8 cellular contexts compared by ENCODE assay signal in the genomic region with DNA sequence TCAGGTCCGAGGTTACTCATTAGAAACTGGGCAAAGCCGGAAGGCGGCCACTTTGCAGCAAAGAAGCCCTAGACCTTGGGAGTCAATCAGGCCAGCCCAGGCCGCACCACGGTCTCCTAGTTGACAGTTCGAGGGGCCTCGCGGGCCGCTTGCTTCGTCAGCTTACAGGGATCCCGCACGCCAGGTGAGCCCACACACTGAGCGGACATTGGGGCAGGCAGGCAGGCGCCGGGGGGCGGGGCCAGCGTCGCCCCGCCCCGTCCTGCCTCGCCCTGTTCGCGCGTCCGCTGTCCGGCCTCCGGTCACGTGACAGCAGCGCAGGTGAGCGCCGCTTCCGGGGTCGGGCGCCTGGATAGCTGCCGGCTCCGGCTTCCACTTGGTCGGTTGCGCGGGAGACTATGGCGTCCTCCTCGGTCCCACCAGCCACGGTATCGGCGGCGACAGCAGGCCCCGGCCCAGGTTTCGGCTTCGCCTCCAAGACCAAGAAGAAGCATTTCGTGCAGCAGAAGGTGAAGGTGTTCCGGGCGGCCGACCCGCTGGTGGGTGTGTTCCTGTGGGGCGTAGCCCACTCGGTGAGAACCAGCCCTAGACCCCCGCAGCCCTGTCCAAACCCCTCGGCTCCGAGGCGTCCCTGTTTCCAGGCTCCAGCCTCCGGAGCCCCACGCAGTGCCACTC. TPM values are rescaled to one million over a fixed set of nuclear protein-coding genes. Genes with fewer than 3 reads are reported as not detected.
DNase-seq lines count a peak whose midpoint lies in the region; ATAC-seq and TF ChIP-seq lines count a peak whose summit lies in the region.

A gene (plus strand): TSS at position 301 of the 675 bp plus-strand sequence. CDS start 98 bp downstream, at position 399.

- no peak for TF ChIP-seq CTCF in mesothelial cell of epicardium (IDR thresholded peaks at IDR 0.05; ENCODE audit: unreplicated experiment)

- H3K27me3 Mint-ChIP-seq in CD8-positive, alpha-beta memory T cell, result peaks cover 2% of the 10 kb centered on the region in 2 donors
- peaks cover 3% of the 10 kb centered on the region for H3K27me3 Mint-ChIP-seq in mesothelial cell of epicardium (ENCODE audit: low read depth)

- POLR2A ChIA-PET in CD8-positive, alpha-beta memory T cell (lab: Charles Lee), result interaction anchor here (1.1 to 1.7 kb wide), 2 partner anchors 20 to 111 kb away, joined by 4 to 6 read pairs; a partner anchor contains a TSS

- in situ Hi-C loops in endometrial microvascular endothelial cells (cut with HindIII; ENCODE audit: inconsistent ontology term, low pct_unique_long_range_greater_than_20kb, low sequenced_read_pairs), result no loop called here

- peak; percentile 97 for ATAC-seq in GM19463 (IDR thresholded peaks at IDR 0.05; ENCODE audit: unreplicated experiment)

- H3K4me3 Mint-ChIP-seq in CD8-positive, alpha-beta memory T cell, result peak within 1 kb of the TSS; percentile 85 to 91 (median 91)
- peak within 1 kb of the TSS; percentile 88 for H3K4me3 Mint-ChIP-seq in mesothelial cell of epicardium

- H3K9ac ChIP-seq in NT2/D1 (ENCODE audit: insufficient read length, low read depth), result peak within 1 kb of the TSS; percentile 92

- H3K36me3 ChIP-seq in CD8-positive, alpha-beta memory T cell (ENCODE audit: insufficient read depth, low read length), result peaks cover 6% of the 10 kb centered on the region
- peaks cover 22% of the 10 kb centered on the region for H3K36me3 ChIP-seq in NT2/D1 (ENCODE audit: insufficient read depth, insufficient read length, low read length)

- DNase-seq in CD8-positive, alpha-beta memory T cell, result peak; percentile 70 to 86 (median 78)
- DNase-seq in HK-2 (ENCODE audit: unreplicated experiment), result peak; percentile 84
- DNase-seq in NT2/D1 (ENCODE audit: low read depth, low spot score), result peak; percentile 85
- peak; percentile 40 for DNase-seq in activated CD8-positive, alpha-beta memory T cell treated with anti-CD3 and anti-CD28 coated beads, Interleukin-2, amount 50 U/mL, for 24 hours (ENCODE audit: extremely low read depth)
- peak; percentile 79 to 83 for DNase-seq in mesothelial cell of epicardium (ENCODE audit: low spot score in 2 of 2, unreplicated experiment in 2 of 2)
- peak; percentile 47 to 67 for DNase-seq in stimulated activated CD8-positive, alpha-beta memory T cell treated with anti-CD3 and anti-CD28 coated beads, Interleukin-15, amount 100 ng/mL, for 4 hours (ENCODE audit: low read depth in 2 of 2)

- peak within 1 kb of the TSS; percentile 64 for H3K27ac ChIP-seq in CD8-positive, alpha-beta memory T cell (ENCODE audit: low read depth, low read length)

- H3K9me3 Mint-ChIP-seq in CD8-positive, alpha-beta memory T cell, result no peaks in the 10 kb centered on the region
- H3K9me3 Mint-ChIP-seq in mesothelial cell of epicardium, result no peaks in the 10 kb centered on the region

- H3K4me3 ChIP-seq in CD8-positive, alpha-beta memory T cell (ENCODE audit: low read length), result peak within 1 kb of the TSS; percentile 84
- peak within 1 kb of the TSS; percentile 91 for H3K4me3 ChIP-seq in NT2/D1 (ENCODE audit: insufficient read length, low read depth)

- no peaks in the 10 kb centered on the region for H3K9me3 ChIP-seq in CD8-positive, alpha-beta memory T cell (ENCODE audit: low read length)
- no peaks in the 10 kb centered on the region for H3K9me3 ChIP-seq in NT2/D1 (ENCODE audit: insufficient read depth, low read length)

- CTCF ChIA-PET in CD8-positive, alpha-beta memory T cell (lab: Charles Lee), result interaction anchor here (0.9 to 4.1 kb wide), 4 partner anchors 8 to 153 kb away, joined by 3 to 26 read pairs (median 10); a partner anchor contains a TSS

- peaks cover 0 to 32% (median 4%) of the 10 kb centered on the region in 3 donors for H3K36me3 Mint-ChIP-seq in CD8-positive, alpha-beta memory T cell
- H3K36me3 Mint-ChIP-seq in mesothelial cell of epicardium, result peaks cover 3% of the 10 kb centered on the region

- no peaks in the 10 kb centered on the region for H3K27me3 ChIP-seq in CD8-positive, alpha-beta memory T cell (ENCODE audit: insufficient read depth, low read length, poor library complexity, severe bottlenecking)
- H3K27me3 ChIP-seq in NT2/D1 (ENCODE audit: insufficient read depth, insufficient read length), result no peaks in the 10 kb centered on the region

- H3K4me1 ChIP-seq in CD8-positive, alpha-beta memory T cell (ENCODE audit: insufficient read depth, low read length), result peaks cover 26% of the 10 kb centered on the region
- H3K4me1 ChIP-seq in NT2/D1 (ENCODE audit: insufficient read depth, insufficient read length), result no peaks in the 10 kb centered on the region

- peaks cover 29 to 39% (median 38%) of the 10 kb centered on the region in 3 donors for H3K4me1 Mint-ChIP-seq in CD8-positive, alpha-beta memory T cell
- peaks cover 16% of the 10 kb centered on the region for H3K4me1 Mint-ChIP-seq in mesothelial cell of epicardium

- peak within 1 kb of the TSS; percentile 76 to 98 (median 92) for H3K27ac Mint-ChIP-seq in CD8-positive, alpha-beta memory T cell
- peak within 1 kb of the TSS; percentile 95 for H3K27ac Mint-ChIP-seq in mesothelial cell of epicardium

RNA-seq across cellular contexts. Expression of the gene that starts here (rescaled TPM):
- total RNA-seq in CD8-positive, alpha-beta memory T cell, result 10 to 100 TPM; 24.7 to 29.7 TPM
- polyA plus RNA-seq in CD8-positive, alpha-beta memory T cell, result 40.6 TPM
- total RNA-seq in endometrial microvascular endothelial cells (ENCODE audit: inconsistent ontology term) (12.5 TPM), mesothelial cell of epicardium (23.4 to 24.2 TPM (median 23.7 TPM) in 3 replicates)

Comparison
In these comparisons a context has a peak if more than half of its experiments do, and no peak if none do; other contexts are left out.
1. Peak in every context shown above with its lines: DNase-seq, ATAC-seq, H3K4me3 ChIP-seq and H3K27ac ChIP-seq.